In genomic region chrX:72621163-72621562, GRCh38 we compare ENCODE assay signal across 11 cellular contexts. TPM values are rescaled to one million over a fixed set of nuclear protein-coding genes. Genes with fewer than 3 reads are reported as not detected.
DNase-seq lines count a peak whose midpoint lies in the region; ATAC-seq, FAIRE-seq and TF ChIP-seq lines count a peak whose summit lies in the region.
"Had no signal": no experiment of that assay in that cellular context is flagged by ENCODE, and none has a peak within 500 bp of the region (broad histone marks: within the 10 kb centered on the region; RNA-seq: fewer than 3 reads in every experiment).

No MANE protein-coding gene starts in this region.

- no peak overlapping the region for H2AFZ ChIP-seq in HepG2 (ENCODE audit: low read length)

- no peak for TF ChIP-seq POLR2A in HepG2 (IDR thresholded peaks at IDR 0.05; ENCODE audit: insufficient read depth in 1 of 2, low read depth in 2 of 2, low read length in 2 of 2)

- TF ChIP-seq EP300 in HepG2 (IDR thresholded peaks at IDR 0.05; ENCODE audit: low read depth in 2 of 2, low read length in 2 of 2) (no peak), HepG2 (CRISPR knock-in tag; IDR thresholded peaks at IDR 0.05; ENCODE audit: borderline replicate concordance) (no peak)

- H3K9ac ChIP-seq in HepG2 (ENCODE audit: insufficient read depth, low read depth, low read length): no peak overlapping the region

- ATAC-seq in GM21619 (IDR thresholded peaks at IDR 0.05; ENCODE audit: unreplicated experiment) (peak; percentile 5), SK-N-SH treated with all-trans-retinoic acid at 6 μM for 48 hours (peak; percentile 7; the same call in 2 of the 3 replicates), HepG2 (no peak), HG02840 (IDR thresholded peaks at IDR 0.05; ENCODE audit: low FRiP score, unreplicated experiment) (no peak)

- POLR2A ChIA-PET in HepG2 (lab: Yijun Ruan, JAX): no interaction called here

- H3K27me3 ChIP-seq in HepG2 (ENCODE audit: control insufficient read depth in 1 of 2, insufficient read depth in 2 of 2, low read length in 2 of 2): no peaks in the 10 kb centered on the region
- H3K27me3 ChIP-seq: cardiac muscle cell had no signal

- H3K9me3 ChIP-seq in HepG2 (ENCODE audit: low read length): no peaks in the 10 kb centered on the region

- H3K4me1 ChIP-seq in HepG2 (ENCODE audit: insufficient read depth, low read length): peaks cover 7% of the 10 kb centered on the region; the same call in 1 of the 2 replicates

- BruUV-seq in HepG2 (replicated peaks; lab: Mats Ljungman, UMichigan): no TSS peak

- H3K27ac ChIP-seq in C4-2B (peak overlapping the region; percentile 63), HepG2 (ENCODE audit: extremely low read length, insufficient read depth, low read length) (no peak overlapping the region)
- H3K27ac ChIP-seq: cardiac muscle cell had no signal

- no peak overlapping the region for H3K4me3 ChIP-seq in HepG2 (replicated peaks in 1 of 3; ENCODE audit: insufficient read depth in 1 of 3, low read depth in 2 of 3, low read length in 3 of 3)
- H3K4me3 ChIP-seq: cardiac muscle cell had no signal

- H3K79me2 ChIP-seq in HepG2 (ENCODE audit: insufficient read depth, low read length): no peaks in the 10 kb centered on the region

- no peaks in the 10 kb centered on the region for H4K20me1 ChIP-seq in HepG2 (ENCODE audit: insufficient read depth, low read length)

- no CpG with 5 or more reads among the region's 1 CpG for WGBS in HepG2 (ENCODE audit: low lambda C conversion rate)

- in situ Hi-C loops in HepG2 (cut with HindIII; ENCODE audit: extremely low pct_ligation_motif_present, low pct_unique_long_range_greater_than_20kb): no loop called here

- H3K36me3 ChIP-seq in HepG2 (replicated peaks in 1 of 2; ENCODE audit: control insufficient read depth in 1 of 2, insufficient read depth in 2 of 2, low read length in 2 of 2): no peaks in the 10 kb centered on the region
- H3K36me3 ChIP-seq: cardiac muscle cell had no signal

- no peak for DNase-seq in HepG2 (ENCODE audit: low spot score)
- DNase-seq in stimulated activated CD4-positive, alpha-beta T cell treated with anti-CD3 and anti-CD28 coated beads, Interleukin-2, amount 100 ng/mL, for 24 hours: no peak
- no peak for DNase-seq in RCC 7860 (ENCODE audit: low spot score)
- no peak for DNase-seq in AG08395 (ENCODE audit: low spot score)
- DNase-seq: DMS79, NCI-H446 treated with DMSO at 0.1 percent for 48 hours had no signal

- no peak for TF ChIP-seq CTCF in C4-2B (conservative IDR thresholded peaks at IDR 0.05)
- no peak for TF ChIP-seq CTCF in HepG2 (CRISPR knock-in tag; IDR thresholded peaks at IDR 0.05)

- intact Hi-C loops in HepG2 (cut with micrococcal nuclease; ENCODE audit: unreplicated experiment): no loop called here

- CTCF ChIA-PET in HepG2 (lab: Yijun Ruan, JAX; ENCODE audit: low intra/inter-chr PET ratio, low total read pairs): no interaction called here

- H3K4me2 ChIP-seq in HepG2 (ENCODE audit: low read depth, low read length): no peak overlapping the region

- TF ChIP-seq RAD21 in HepG2 (CRISPR knock-in tag; IDR thresholded peaks at IDR 0.05): no peak

- no peak for FAIRE-seq in HepG2 (lab: Jason Lieb, UNC)
- no peak for FAIRE-seq in RCC 7860 (lab: Jason Lieb, UNC)

TF ChIP-seq in SK-N-SH treated with all-trans-retinoic acid at 6 μM for 48 hours, 23 proteins besides CTCF, POLR2A, EP300 and RAD21:
- no peak for TF ChIP-seq SNAI2 (CRISPR knock-in tag; IDR thresholded peaks at IDR 0.05)
- no peak for TF ChIP-seq RARB (CRISPR knock-in tag; IDR thresholded peaks at IDR 0.05)
- no peak for TF ChIP-seq ZNF70 (CRISPR knock-in tag; IDR thresholded peaks at IDR 0.05)
- no peak for TF ChIP-seq ZFP30 (CRISPR knock-in tag; IDR thresholded peaks at IDR 0.05)

TF ChIP-seq in HepG2, 621 proteins besides CTCF, POLR2A, EP300 and RAD21 (continues in another document):
- TF ChIP-seq AHR (CRISPR knock-in tag; IDR thresholded peaks at IDR 0.05) (no peak), SRY (CRISPR knock-in tag; IDR thresholded peaks at IDR 0.05) (no peak), CEBPZ (IDR thresholded peaks at IDR 0.05; ENCODE audit: low read length) (no peak), ZNF207 (IDR thresholded peaks at IDR 0.05; ENCODE audit: borderline replicate concordance) (no peak), TCF7L2 (IDR thresholded peaks at IDR 0.05; ENCODE audit: low read depth, low read length) (no peak), SP2 (CRISPR knock-in tag; IDR thresholded peaks at IDR 0.05) (no peak), MAFF (IDR thresholded peaks at IDR 0.05; ENCODE audit: low read depth, low read length) (peak; percentile 48; the same call in 1 of the 2 replicates), DDIT3 (CRISPR knock-in tag; IDR thresholded peaks at IDR 0.05) (no peak), ZZZ3 (CRISPR knock-in tag; IDR thresholded peaks at IDR 0.05; ENCODE audit: borderline replicate concordance) (no peak), ZNF589 (CRISPR knock-in tag; conservative IDR thresholded peaks at IDR 0.05) (no peak), SYNCRIP (IDR thresholded peaks at IDR 0.05; ENCODE audit: insufficient read depth, low read depth, low read length) (no peak), MAFK (conservative IDR thresholded peaks at IDR 0.05 in 1 of 2, IDR thresholded peaks at IDR 0.05 in 1 of 2; ENCODE audit: low read length in 2 of 2) (peak; percentile 45 to 57; a peak in 3 of 4 replicates), TFAP4 (IDR thresholded peaks at IDR 0.05; ENCODE audit: borderline replicate concordance, low read depth) (no peak), ZEB1 (IDR thresholded peaks at IDR 0.05; ENCODE audit: insufficient replicate concordance, low read depth) (no peak)

RNA-seq across cellular contexts. Expression of gene HDAC8, which starts 48.5 kb away (rescaled TPM):
- total RNA-seq in HepG2 (2016; rRNA removed; fragmentation: Illumina TruSeq; extraction: Trizol): 28.6 and 34.9 TPM in 2 replicates
- 4.7 and 5.5 TPM in 2 replicates for total RNA-seq in HepG2 (2016; cell fraction: cytosol; rRNA removed; fragmentation: Illumina TruSeq; extraction: Trizol; ENCODE audit: low read depth)
- total RNA-seq in HepG2 (2016; cell fraction: insoluble cytoplasmic fraction; rRNA removed; fragmentation: Illumina TruSeq; extraction: Trizol): 25.6 and 36.7 TPM in 2 replicates
- total RNA-seq in HepG2 (2016; cell fraction: membrane; rRNA removed; fragmentation: Illumina TruSeq; extraction: Trizol): 11.7 and 15.0 TPM in 2 replicates
- total RNA-seq in HepG2 (2016; cell fraction: nucleus; rRNA removed; fragmentation: Illumina TruSeq; extraction: Trizol): 29.1 and 33.4 TPM in 2 replicates
- polyA plus RNA-seq in HepG2 (2011; rRNA removed): 10.8 and 13.7 TPM in 2 replicates
- polyA plus RNA-seq in HepG2 (2011; cell fraction: cytosol; rRNA removed): 7.6 and 11.8 TPM in 2 replicates
- 9.6 and 11.1 TPM in 2 replicates for polyA plus RNA-seq in HepG2 (2011; cell fraction: nucleus; rRNA removed)
- 12.3 and 13.8 TPM in 2 replicates for polyA plus RNA-seq in HepG2 (2012)
- polyA plus RNA-seq in HepG2 (2016; cell fraction: cytosol; fragmentation: Illumina TruSeq; extraction: Trizol; ENCODE audit: low read depth): 4.3 and 5.3 TPM in 2 replicates
- polyA plus RNA-seq in HepG2 (2016; cell fraction: insoluble cytoplasmic fraction; fragmentation: Illumina TruSeq; extraction: Trizol; ENCODE audit: low read depth): 31.4 and 39.2 TPM in 2 replicates
- polyA plus RNA-seq in HepG2 (2016; cell fraction: membrane; fragmentation: Illumina TruSeq; extraction: Trizol; ENCODE audit: low read depth): 11.2 and 11.8 TPM in 2 replicates
- polyA plus RNA-seq in HepG2 (2016; cell fraction: nucleus; fragmentation: Illumina TruSeq; extraction: Trizol; ENCODE audit: insufficient read depth, low read depth): 22.3 and 23.3 TPM in 2 replicates
- 16.1 and 76.4 TPM in 2 replicates for polyA minus RNA-seq in HepG2 (2011; rRNA and poly(A)+ RNA removed; ENCODE audit: low replicate concordance)
- 6.8 and 7.7 TPM in 2 replicates for polyA minus RNA-seq in HepG2 (2011; cell fraction: cytosol; rRNA and poly(A)+ RNA removed)
- 71.5 and 79.6 TPM in 2 replicates for polyA minus RNA-seq in HepG2 (2011; cell fraction: nucleus; rRNA and poly(A)+ RNA removed)

Comparison
In these comparisons a context has a peak if more than half of its experiments do, and no peak if none do; other contexts are left out.
1. ATAC-seq: peak in GM21619 (single experiment) and SK-N-SH treated with all-trans-retinoic acid at 6 μM for 48 hours (single experiment); none in HepG2 (single experiment) and HG02840 (single experiment).